ENCODE assay signal across 17 cellular contexts in genomic region chr2:239952665-239953417, GRCh38.
DNase-seq lines count a peak whose midpoint lies in the region; ATAC-seq and TF ChIP-seq lines count a peak whose summit lies in the region.
"Had no signal": no experiment of that assay in that cellular context is flagged by ENCODE, and none has a peak within 500 bp of the region (broad histone marks: within the 10 kb centered on the region; RNA-seq: fewer than 3 reads in every experiment).

No MANE protein-coding gene starts in this region.

- intact Hi-C loops in right cardiac atrium (cut with DNase I) = loop anchor here in 1 of 4 donors (10.0 kb wide), 1 partner anchor 728 kb away; no protein-coding TSS in a partner anchor
- intact Hi-C loops in sciatic nerve (cut with DNase I) = no loop called here
- intact Hi-C loops in PC-9 (cut with micrococcal nuclease; ENCODE audit: unreplicated experiment) = no loop called here

- H3K27me3 ChIP-seq in right cardiac atrium (ENCODE audit: control insufficient read depth, insufficient read depth) (no peaks in the 10 kb centered on the region), PC-9 (ENCODE audit: insufficient read depth, low read depth) (no peaks in the 10 kb centered on the region)
- H3K27me3 ChIP-seq: suprapubic skin had no signal

- no peak overlapping the region for H2AFZ ChIP-seq in PC-9

- WGBS in right cardiac atrium = 64% methylated on average over 16 of the region's 16 CpGs

- H3K4me2 ChIP-seq in PC-9 = no peak overlapping the region

- H3F3A ChIP-seq in PC-9 (ENCODE audit: insufficient read depth, low read depth) = no peaks in the 10 kb centered on the region

- peaks cover 3% of the 10 kb centered on the region for H3K4me1 ChIP-seq in right cardiac atrium (ENCODE audit: control insufficient read depth, insufficient read depth, low read length)
- H3K4me1 ChIP-seq in PC-9 (replicated peaks; ENCODE audit: insufficient read depth) = no peaks in the 10 kb centered on the region

- CTCF ChIA-PET in PC-9 (lab: Charles Lee) = no interaction called here

- BruUV-seq in PC-9 (replicated peaks; lab: Mats Ljungman, UMichigan) = no TSS peak

- H3K27ac ChIP-seq in right cardiac atrium (ENCODE audit: low read length) (no peak overlapping the region), PC-9 (no peak overlapping the region)
- H3K27ac ChIP-seq: 22Rv1, HL-60, suprapubic skin had no signal

- H3K79me2 ChIP-seq in PC-9 (ENCODE audit: low read depth) = no peaks in the 10 kb centered on the region

- no peaks in the 10 kb centered on the region for H4K20me1 ChIP-seq in PC-9 (ENCODE audit: insufficient read depth)

- no peak overlapping the region for H3K4me3 ChIP-seq in right cardiac atrium (ENCODE audit: low read length)
- H3K4me3 ChIP-seq in PC-9 = no peak overlapping the region
- H3K4me3 ChIP-seq: K562, suprapubic skin had no signal

- POLR2A ChIA-PET in PC-9 (lab: Charles Lee; ENCODE audit: unreplicated experiment) = no interaction called here

- peak; percentile 27 to 30 for ATAC-seq in right cardiac atrium
- ATAC-seq in sciatic nerve = peak; percentile 5
- ATAC-seq: effector memory CD8-positive, alpha-beta T cell; K562; PC-3 had no signal

- no peak for TF ChIP-seq CTCF in PC-9 (conservative IDR thresholded peaks at IDR 0.05)

- peak; percentile 33 for DNase-seq in DMS 273 (lab: John Stamatoyannopoulos, UW; ENCODE audit: unreplicated experiment)
- no peak for DNase-seq in DMS 273 treated with DMSO at 0.1 percent for 48 hours (lab: John Stamatoyannopoulos, UW)
- DNase-seq in right cardiac atrium = peak in 2 of 3 donors; percentile 51 to 57
- DNase-seq in sciatic nerve (ENCODE audit: low spot score) = no peak
- DNase-seq in effector CD4-positive, alpha-beta T cell = no peak
- no peak for DNase-seq in NCI-H2171 (lab: John Stamatoyannopoulos, UW)
- DNase-seq in PC-9 = no peak
- DNase-seq in SW480 (ENCODE audit: low spot score) = no peak
- DNase-seq: activated CD4-positive, alpha-beta T cell treated with anti-CD3 and anti-CD28 coated beads, Interleukin-2, amount 10 ng/mL, durations not matched to agents 7 days and 5 days; effector memory CD8-positive, alpha-beta T cell; NCI-H1048; NCI-H69; PC-3 had no signal

- no peaks in the 10 kb centered on the region for H3K9me3 ChIP-seq in right cardiac atrium (ENCODE audit: control insufficient read depth, low read length)
- no peaks in the 10 kb centered on the region for H3K9me3 ChIP-seq in PC-9 (ENCODE audit: insufficient read depth, low read depth)
- H3K9me3 ChIP-seq: suprapubic skin had no signal

- no peaks in the 10 kb centered on the region for H3K36me3 ChIP-seq in PC-9 (ENCODE audit: low read depth)

- no peaks in the 10 kb centered on the region for H3K9me2 ChIP-seq in PC-9 (ENCODE audit: insufficient read depth)

Comparison
In these comparisons a context has a peak if more than half of its experiments do, and no peak if none do; other contexts are left out.
1. DNase-seq: peak in DMS 273 (single experiment) and right cardiac atrium (2 of 3); none in DMS 273 treated with DMSO at 0.1 percent for 48 hours (single experiment), sciatic nerve (single experiment), effector CD4-positive, alpha-beta T cell (single experiment), NCI-H2171 (single experiment), PC-9 (0 of 2) and SW480 (single experiment).